10 cellular contexts compared by ENCODE assay signal in the genomic region with DNA sequence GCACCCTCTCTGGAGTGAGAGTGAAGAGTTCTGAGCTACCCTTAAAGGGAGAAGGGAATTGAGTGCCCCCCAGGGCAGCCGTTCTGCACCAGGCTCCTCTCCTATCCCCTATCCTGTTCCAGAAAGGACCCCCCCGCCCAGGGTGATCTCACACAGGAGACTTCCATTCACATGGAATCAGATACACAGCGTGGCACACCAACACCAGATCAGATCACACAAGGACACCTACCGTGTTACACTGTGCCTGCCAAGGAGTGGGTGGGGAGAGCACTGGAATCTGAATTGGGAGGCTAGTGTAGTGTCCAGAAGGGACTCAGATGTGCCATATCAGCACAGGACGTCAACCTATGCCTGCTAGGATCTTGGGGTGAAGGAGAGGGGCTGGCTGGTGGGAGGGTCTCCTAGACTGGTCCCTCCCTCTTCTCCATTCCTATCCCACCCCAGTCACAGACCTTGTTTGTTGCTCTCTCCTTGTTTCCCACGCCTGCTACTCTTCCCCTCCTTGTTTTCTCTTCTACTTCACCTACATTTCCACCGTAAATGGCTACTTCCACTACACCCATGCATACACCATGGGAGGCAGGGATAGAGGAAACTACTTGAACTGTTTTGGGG. TPM values are rescaled to one million over a fixed set of nuclear protein-coding genes. Genes with fewer than 3 reads are reported as not detected.
DNase-seq lines count a peak whose midpoint lies in the region; ATAC-seq, FAIRE-seq and TF ChIP-seq lines count a peak whose summit lies in the region.
"Had no signal": no experiment of that assay in that cellular context is flagged by ENCODE, and none has a peak within 500 bp of the region (broad histone marks: within the 10 kb centered on the region; RNA-seq: fewer than 3 reads in every experiment).

No MANE protein-coding gene starts in this region.

- intact Hi-C loops in activated T-helper 2 cell treated with anti-CD3 and anti-CD28 coated beads, Interferon-gamma antibody, Interleukin-2, Interleukin-4, amounts not matched to agents 10 μg/mL and 5 μg/mL and 100 μg/mL, durations not matched to agents 14 hours and 24 hours and 36 hours (cut with micrococcal nuclease): loop anchor here (5.0 kb wide), 1 partner anchor 59 kb away; the partner anchor contains the start of gene P3H3
- intact Hi-C loops in body of pancreas (cut with DNase I): no loop called here

- peaks cover 11% of the 10 kb centered on the region for H3K79me2 ChIP-seq in keratinocyte (ENCODE audit: control insufficient read depth, insufficient read depth, low read length)

- peaks cover 52% of the 10 kb centered on the region for H3K4me1 Mint-ChIP-seq in T-helper 1 cell treated with Interleukin-12 subunit alpha and Interleukin-12 subunit beta and Interleukin-4 antibody, amounts not matched to agents 30 μg/mL and 1 μg/mL, for 36 hours (ENCODE audit: low read depth)
- peaks cover 55% of the 10 kb centered on the region for H3K4me1 Mint-ChIP-seq in activated T-helper 2 cell treated with anti-CD3 and anti-CD28 coated beads, Interferon-gamma antibody, Interleukin-2, Interleukin-4, amounts not matched to agents 10 μg/mL and 5 μg/mL and 100 μg/mL, durations not matched to agents 14 hours and 24 hours and 36 hours (ENCODE audit: low read depth)

- DNase-seq in T-helper 1 cell (no peak), keratinocyte (ENCODE audit: low read depth, low spot score) (no peak), superior temporal gyrus (ENCODE audit: extremely low spot score) (peak; percentile 22), body of pancreas (no peak), GM12891 (ENCODE audit: insufficient read length, low spot score) (no peak)
- no peak for DNase-seq in activated T-helper 2 cell treated with anti-CD3 and anti-CD28 coated beads, Interferon-gamma antibody, Interleukin-2, Interleukin-4, amounts not matched to agents 10 μg/mL and 5 μg/mL and 100 μg/mL, durations not matched to agents 14 hours and 24 hours and 36 hours (ENCODE audit: low spot score)
- no peak for DNase-seq in stimulated activated CD4-positive, alpha-beta T cell treated with anti-CD3 and anti-CD28 coated beads, Interleukin-4, amount 100 ng/mL, for 1 hour
- DNase-seq: cortex of kidney had no signal

- H3K9me3 ChIP-seq in keratinocyte (ENCODE audit: control insufficient read depth, low read depth, low read length) (no peaks in the 10 kb centered on the region), body of pancreas (no peaks in the 10 kb centered on the region)
- H3K9me3 ChIP-seq: BLaER1 treated with 17β-estradiol and CSF1 and Interleukin-3, amounts not matched to agents 10 nM and 100 nM had no signal

- no peak for FAIRE-seq in keratinocyte (lab: Jason Lieb, UNC)
- no peak for FAIRE-seq in GM12891 (lab: Jason Lieb, UNC)

- WGBS in body of pancreas, 2 donors: 57 to 58% methylated on average over 7 of the region's 7 CpGs

- no peaks in the 10 kb centered on the region for H4K20me1 ChIP-seq in keratinocyte (ENCODE audit: control insufficient read depth, extremely low read depth, insufficient read depth, low read length)

- H3K27ac ChIP-seq in keratinocyte (ENCODE audit: control insufficient read depth, insufficient read depth, low read length) (no peak overlapping the region), body of pancreas (peak overlapping the region in 1 of 4 donors; percentile 95)
- H3K27ac ChIP-seq: BLaER1 treated with 17β-estradiol and CSF1 and Interleukin-3, amounts not matched to agents 10 nM and 100 nM had no signal

- no peak overlapping the region for H2AFZ ChIP-seq in keratinocyte (ENCODE audit: control insufficient read depth, low read length)

- no peak overlapping the region for H3K9ac ChIP-seq in keratinocyte (ENCODE audit: control insufficient read depth, extremely low read depth, insufficient read depth, low read length)

- dilution Hi-C loops in keratinocyte (cut with MboI; ENCODE audit: extremely low pct_ligation_motif_present, low sequenced_read_pairs): no loop called here

- no peak for TF ChIP-seq POLR2A in body of pancreas (IDR thresholded peaks at IDR 0.05)
- TF ChIP-seq POLR2A in GM12891 (IDR thresholded peaks at IDR 0.05; ENCODE audit: low read depth, low read length): no peak

- H3K36me3 ChIP-seq in keratinocyte (ENCODE audit: control insufficient read depth in 2 of 2, extremely low read depth in 1 of 2, insufficient read depth in 2 of 2, low read length in 2 of 2) (peaks cover 4 to 7% of the 10 kb centered on the region in 2 experiments), body of pancreas (replicated peaks in 1 of 2; ENCODE audit: insufficient read depth in 1 of 2, low read depth in 2 of 2) (no peaks in the 10 kb centered on the region)
- H3K36me3 ChIP-seq: BLaER1 treated with 17β-estradiol and CSF1 and Interleukin-3, amounts not matched to agents 10 nM and 100 nM had no signal

- H3K9me3 Mint-ChIP-seq in T-helper 1 cell treated with Interleukin-12 subunit alpha and Interleukin-12 subunit beta and Interleukin-4 antibody, amounts not matched to agents 30 μg/mL and 1 μg/mL, for 36 hours: no peaks in the 10 kb centered on the region
- H3K9me3 Mint-ChIP-seq in activated T-helper 2 cell treated with anti-CD3 and anti-CD28 coated beads, Interferon-gamma antibody, Interleukin-2, Interleukin-4, amounts not matched to agents 10 μg/mL and 5 μg/mL and 100 μg/mL, durations not matched to agents 14 hours and 24 hours and 36 hours: no peaks in the 10 kb centered on the region

- H3K27ac Mint-ChIP-seq in T-helper 1 cell treated with Interleukin-12 subunit alpha and Interleukin-12 subunit beta and Interleukin-4 antibody, amounts not matched to agents 30 μg/mL and 1 μg/mL, for 36 hours: no peak overlapping the region
- H3K27ac Mint-ChIP-seq in activated T-helper 2 cell treated with anti-CD3 and anti-CD28 coated beads, Interferon-gamma antibody, Interleukin-2, Interleukin-4, amounts not matched to agents 10 μg/mL and 5 μg/mL and 100 μg/mL, durations not matched to agents 14 hours and 24 hours and 36 hours: no peak overlapping the region

- H3K27me3 ChIP-seq in keratinocyte (ENCODE audit: control insufficient read depth, extremely low read depth, insufficient read depth, low read length): peaks cover 9% of the 10 kb centered on the region
- H3K27me3 ChIP-seq in body of pancreas: no peaks in the 10 kb centered on the region

- TF ChIP-seq CTCF in keratinocyte (optimal IDR thresholded peaks at IDR 0.05 in 1 of 3, IDR thresholded peaks at IDR 0.05 in 1 of 3, conservative IDR thresholded peaks at IDR 0.05 in 1 of 3; ENCODE audit: extremely low read depth in 1 of 3, insufficient read depth in 2 of 3, low read length in 3 of 3) (no peak), body of pancreas (IDR thresholded peaks at IDR 0.05) (no peak)

- peaks cover 11% of the 10 kb centered on the region for H3K36me3 Mint-ChIP-seq in T-helper 1 cell treated with Interleukin-12 subunit alpha and Interleukin-12 subunit beta and Interleukin-4 antibody, amounts not matched to agents 30 μg/mL and 1 μg/mL, for 36 hours (ENCODE audit: low read depth)
- H3K36me3 Mint-ChIP-seq in activated T-helper 2 cell treated with anti-CD3 and anti-CD28 coated beads, Interferon-gamma antibody, Interleukin-2, Interleukin-4, amounts not matched to agents 10 μg/mL and 5 μg/mL and 100 μg/mL, durations not matched to agents 14 hours and 24 hours and 36 hours (ENCODE audit: low read depth): peaks cover 47% of the 10 kb centered on the region

- peak overlapping the region; percentile 90 for H3K4me3 Mint-ChIP-seq in T-helper 1 cell treated with Interleukin-12 subunit alpha and Interleukin-12 subunit beta and Interleukin-4 antibody, amounts not matched to agents 30 μg/mL and 1 μg/mL, for 36 hours
- peak overlapping the region; percentile 86 for H3K4me3 Mint-ChIP-seq in activated T-helper 2 cell treated with anti-CD3 and anti-CD28 coated beads, Interferon-gamma antibody, Interleukin-2, Interleukin-4, amounts not matched to agents 10 μg/mL and 5 μg/mL and 100 μg/mL, durations not matched to agents 14 hours and 24 hours and 36 hours (ENCODE audit: low read depth)

- H3K27me3 Mint-ChIP-seq in T-helper 1 cell treated with Interleukin-12 subunit alpha and Interleukin-12 subunit beta and Interleukin-4 antibody, amounts not matched to agents 30 μg/mL and 1 μg/mL, for 36 hours (ENCODE audit: low read depth): peaks cover 16% of the 10 kb centered on the region
- peaks cover 9% of the 10 kb centered on the region for H3K27me3 Mint-ChIP-seq in activated T-helper 2 cell treated with anti-CD3 and anti-CD28 coated beads, Interferon-gamma antibody, Interleukin-2, Interleukin-4, amounts not matched to agents 10 μg/mL and 5 μg/mL and 100 μg/mL, durations not matched to agents 14 hours and 24 hours and 36 hours (ENCODE audit: low read depth)

- no peak for ATAC-seq in body of pancreas

- H3K4me1 ChIP-seq in keratinocyte (ENCODE audit: control insufficient read depth, extremely low read depth, insufficient read depth, low read length) (peaks cover 31% of the 10 kb centered on the region), body of pancreas (peaks cover 41% of the 10 kb centered on the region)

- peak overlapping the region; percentile 66 to 90 (median 66) for H3K4me3 ChIP-seq in keratinocyte (ENCODE audit: control insufficient read depth in 2 of 3, extremely low read depth in 1 of 3, insufficient read depth in 2 of 3, low read depth in 1 of 3, low read length in 3 of 3)
- no peak overlapping the region for H3K4me3 ChIP-seq in body of pancreas

- no peaks in the 10 kb centered on the region for H3K9me1 ChIP-seq in keratinocyte (ENCODE audit: control insufficient read depth, extremely low read depth, insufficient read depth, low read length)

- H3K4me2 ChIP-seq in keratinocyte (ENCODE audit: control insufficient read depth, extremely low read depth, insufficient read depth, low read depth, low read length): peak overlapping the region; percentile 75

RNA-seq across cellular contexts. Expression of gene PTMS, which starts 2.3 kb away (rescaled TPM):
- 235 and 262 TPM in 2 replicates for total RNA-seq in activated T-helper 2 cell treated with anti-CD3 and anti-CD28 coated beads, Interferon-gamma antibody, Interleukin-2, Interleukin-4, amounts not matched to agents 10 μg/mL and 5 μg/mL and 100 μg/mL, durations not matched to agents 14 hours and 24 hours and 36 hours
- polyA plus RNA-seq in keratinocyte: 80.6 to 140 TPM (median 119 TPM) in 3 replicates
- polyA plus RNA-seq in keratinocyte (2011; ENCODE audit: low read depth): 25.3 TPM
- polyA plus RNA-seq in keratinocyte (2011; cell fraction: cytosol; rRNA removed): 69.1 and 164 TPM in 2 replicates
- 56.0 and 59.5 TPM in 2 replicates for polyA plus RNA-seq in keratinocyte (2011; cell fraction: nucleus; rRNA removed)
- polyA plus RNA-seq in keratinocyte (2012; ENCODE audit: low replicate concordance): 90.0 and 261 TPM in 2 replicates
- 35.3 to 395 TPM (median 52.5 TPM) in 3 replicates for polyA minus RNA-seq in keratinocyte
- 59.5 TPM for polyA minus RNA-seq in keratinocyte (2011; cell fraction: cytosol; rRNA and poly(A)+ RNA removed)
- 14.2 and 18.3 TPM in 2 replicates for polyA minus RNA-seq in keratinocyte (2011; cell fraction: nucleus; rRNA and poly(A)+ RNA removed)
- total RNA-seq in body of pancreas: 100 to 1,000 TPM in 1 of 2 donors, 10 to 100 TPM in 1; 69.5 to 109 TPM
- 58.6 TPM for polyA plus RNA-seq in GM12891 (2012; ENCODE audit: low read depth, missing spikeins)

RNA-seq across cellular contexts. Expression of gene LAG3, which starts 3.8 kb away (rescaled TPM):
- 215 and 223 TPM in 2 replicates for total RNA-seq in activated T-helper 2 cell treated with anti-CD3 and anti-CD28 coated beads, Interferon-gamma antibody, Interleukin-2, Interleukin-4, amounts not matched to agents 10 μg/mL and 5 μg/mL and 100 μg/mL, durations not matched to agents 14 hours and 24 hours and 36 hours
- polyA plus RNA-seq in keratinocyte: 0.09 to 0.14 TPM (median 0.09 TPM) in 3 replicates
- polyA plus RNA-seq in keratinocyte (2011; ENCODE audit: low read depth): not detected
- not detected in 2 replicates for polyA plus RNA-seq in keratinocyte (2011; cell fraction: cytosol; rRNA removed)
- 0.27 and 0.40 TPM in 2 replicates for polyA plus RNA-seq in keratinocyte (2011; cell fraction: nucleus; rRNA removed)
- 0.23 and 0.97 TPM in 2 replicates for polyA plus RNA-seq in keratinocyte (2012; ENCODE audit: low replicate concordance)
- polyA minus RNA-seq in keratinocyte: not detected in 3 replicates
- polyA minus RNA-seq in keratinocyte (2011; cell fraction: cytosol; rRNA and poly(A)+ RNA removed): not detected
- polyA minus RNA-seq in keratinocyte (2011; cell fraction: nucleus; rRNA and poly(A)+ RNA removed): not detected in 2 replicates
- not detected for total RNA-seq in body of pancreas
- polyA plus RNA-seq in GM12891 (2012; ENCODE audit: low read depth, missing spikeins): 1.4 TPM

RNA-seq across cellular contexts. Expression of gene MLF2, which starts 15.6 kb away (rescaled TPM):
- total RNA-seq in activated T-helper 2 cell treated with anti-CD3 and anti-CD28 coated beads, Interferon-gamma antibody, Interleukin-2, Interleukin-4, amounts not matched to agents 10 μg/mL and 5 μg/mL and 100 μg/mL, durations not matched to agents 14 hours and 24 hours and 36 hours: 162 and 172 TPM in 2 replicates
- 317 to 364 TPM (median 335 TPM) in 3 replicates for polyA plus RNA-seq in keratinocyte
- polyA plus RNA-seq in keratinocyte (2011; ENCODE audit: low read depth): 126 TPM
- polyA plus RNA-seq in keratinocyte (2011; cell fraction: cytosol; rRNA removed): 318 and 362 TPM in 2 replicates
- polyA plus RNA-seq in keratinocyte (2011; cell fraction: nucleus; rRNA removed): 243 and 262 TPM in 2 replicates
- 227 and 246 TPM in 2 replicates for polyA plus RNA-seq in keratinocyte (2012; ENCODE audit: low replicate concordance)
- 307 to 390 TPM (median 320 TPM) in 3 replicates for polyA minus RNA-seq in keratinocyte
- 244 TPM for polyA minus RNA-seq in keratinocyte (2011; cell fraction: cytosol; rRNA and poly(A)+ RNA removed)
- 82.0 and 93.5 TPM in 2 replicates for polyA minus RNA-seq in keratinocyte (2011; cell fraction: nucleus; rRNA and poly(A)+ RNA removed)
- 10 to 100 TPM; 59.4 to 76.5 TPM for total RNA-seq in body of pancreas
- polyA plus RNA-seq in GM12891 (2012; ENCODE audit: low read depth, missing spikeins): 112 TPM

RNA-seq across cellular contexts. Expression of gene CD4, which starts 20.8 kb away (rescaled TPM):
- total RNA-seq in activated T-helper 2 cell treated with anti-CD3 and anti-CD28 coated beads, Interferon-gamma antibody, Interleukin-2, Interleukin-4, amounts not matched to agents 10 μg/mL and 5 μg/mL and 100 μg/mL, durations not matched to agents 14 hours and 24 hours and 36 hours: 354 and 368 TPM in 2 replicates
- 0.01 to 0.05 TPM in 2 of 3 replicates, not detected in the other for polyA plus RNA-seq in keratinocyte
- not detected for polyA plus RNA-seq in keratinocyte (2011; ENCODE audit: low read depth)
- not detected in 2 replicates for polyA plus RNA-seq in keratinocyte (2011; cell fraction: cytosol; rRNA removed)
- polyA plus RNA-seq in keratinocyte (2011; cell fraction: nucleus; rRNA removed): not detected in 2 replicates
- polyA plus RNA-seq in keratinocyte (2012; ENCODE audit: low replicate concordance): not detected in 2 replicates
- polyA minus RNA-seq in keratinocyte: 0.23 TPM in 1 of 3 replicates, not detected in the others
- not detected for polyA minus RNA-seq in keratinocyte (2011; cell fraction: cytosol; rRNA and poly(A)+ RNA removed)
- not detected in 2 replicates for polyA minus RNA-seq in keratinocyte (2011; cell fraction: nucleus; rRNA and poly(A)+ RNA removed)
- 1 to 10 TPM; 3.0 to 5.2 TPM for total RNA-seq in body of pancreas
- polyA plus RNA-seq in GM12891 (2012; ENCODE audit: low read depth, missing spikeins): 15.3 TPM

RNA-seq across cellular contexts. Expression of gene COPS7A, which starts 44.6 kb away (rescaled TPM):
- total RNA-seq in activated T-helper 2 cell treated with anti-CD3 and anti-CD28 coated beads, Interferon-gamma antibody, Interleukin-2, Interleukin-4, amounts not matched to agents 10 μg/mL and 5 μg/mL and 100 μg/mL, durations not matched to agents 14 hours and 24 hours and 36 hours: 33.0 and 35.6 TPM in 2 replicates
- polyA plus RNA-seq in keratinocyte: 85.4 to 116 TPM (median 85.5 TPM) in 3 replicates
- polyA plus RNA-seq in keratinocyte (2011; ENCODE audit: low read depth): 17.5 TPM
- 109 and 111 TPM in 2 replicates for polyA plus RNA-seq in keratinocyte (2011; cell fraction: cytosol; rRNA removed)
- 118 and 136 TPM in 2 replicates for polyA plus RNA-seq in keratinocyte (2011; cell fraction: nucleus; rRNA removed)
- 53.8 and 57.8 TPM in 2 replicates for polyA plus RNA-seq in keratinocyte (2012; ENCODE audit: low replicate concordance)
- 43.5 to 64.7 TPM (median 59.1 TPM) in 3 replicates for polyA minus RNA-seq in keratinocyte
- polyA minus RNA-seq in keratinocyte (2011; cell fraction: cytosol; rRNA and poly(A)+ RNA removed): 47.6 TPM
- 18.1 and 19.5 TPM in 2 replicates for polyA minus RNA-seq in keratinocyte (2011; cell fraction: nucleus; rRNA and poly(A)+ RNA removed)
- 10 to 100 TPM; 20.2 to 27.7 TPM for total RNA-seq in body of pancreas
- 36.6 TPM for polyA plus RNA-seq in GM12891 (2012; ENCODE audit: low read depth, missing spikeins)

Comparison
In these comparisons a context has a peak if more than half of its experiments do, and no peak if none do; other contexts are left out.
1. H3K4me3 ChIP-seq: peak in keratinocyte (3 of 3); none in body of pancreas (0 of 2).
2. RNA of gene LAG3, which starts 3.8 kb away (total RNA-seq): 215 to 223 TPM in activated T-helper 2 cell treated with anti-CD3 and anti-CD28 coated beads, Interferon-gamma antibody, Interleukin-2, Interleukin-4, amounts not matched to agents 10 μg/mL and 5 μg/mL and 100 μg/mL, durations not matched to agents 14 hours and 24 hours and 36 hours; not detected in body of pancreas; every median in the first group is over 100 times any median in the second.